22 cellular contexts compared by ENCODE assay signal in the genomic region with DNA sequence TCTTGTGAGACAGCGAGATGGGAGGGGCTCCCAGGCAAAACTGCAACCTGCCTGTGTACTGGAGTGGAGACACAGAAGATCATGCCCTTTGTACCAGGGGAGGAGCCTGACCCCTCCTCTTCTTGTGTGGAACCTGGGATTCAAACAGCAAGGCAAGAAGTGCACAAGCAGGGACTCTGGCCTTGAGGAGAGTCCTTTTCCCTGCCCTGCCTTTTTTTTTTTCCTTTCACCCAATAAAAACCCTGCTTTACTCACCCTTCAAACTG.
"Had no signal": no experiment of that assay in that cellular context is flagged by ENCODE, and none has a peak within 500 bp of the region (broad histone marks: within the 10 kb centered on the region; RNA-seq: fewer than 3 reads in every experiment).

No MANE protein-coding gene starts in this region.

- H3K4me3 ChIP-seq: body of pancreas, esophagus squamous epithelium, lower lobe of right lung, pancreas, tibial artery, uterus had no signal

- H3K27ac ChIP-seq: body of pancreas, esophagus squamous epithelium, lower lobe of right lung, pancreas, tibial artery, uterus had no signal

- H3K9me3 ChIP-seq: body of pancreas, esophagus squamous epithelium, lower lobe of right lung, pancreas, tibial artery, uterus had no signal

- H3K27ac Mint-ChIP-seq: activated CD4-positive, alpha-beta memory T cell treated with anti-CD3 and anti-CD28 coated beads for 36 hours; activated naive CD8-positive, alpha-beta T cell; mesothelial cell of epicardium; T-helper 2 cell treated with Interferon-gamma antibody and Interleukin-4, amounts not matched to agents 5 μg/mL and 100 μg/mL, for 36 hours had no signal

- H3K4me1 Mint-ChIP-seq: mesothelial cell of epicardium, naive B cell had no signal

- H3K36me3 Mint-ChIP-seq: activated CD4-positive, alpha-beta memory T cell treated with anti-CD3 and anti-CD28 coated beads for 36 hours; activated naive CD8-positive, alpha-beta T cell; mesothelial cell of epicardium; naive B cell had no signal

- H3K4me3 Mint-ChIP-seq: activated CD4-positive, alpha-beta memory T cell treated with anti-CD3 and anti-CD28 coated beads for 36 hours; activated naive CD8-positive, alpha-beta T cell; activated T-cell treated with anti-CD3 and anti-CD28 coated beads, Interleukin-2, amount 50 U/mL, for 4 hours; mesothelial cell of epicardium; naive B cell; T-helper 2 cell treated with Interferon-gamma antibody and Interleukin-4, amounts not matched to agents 5 μg/mL and 100 μg/mL, for 36 hours had no signal

- ATAC-seq: activated CD4-positive, CD25-positive, alpha-beta regulatory T cell treated with anti-CD3 and anti-CD28 coated beads, Interleukin-2, amount 50 U/mL, for 24 hours; activated T-cell treated with anti-CD3 and anti-CD28 coated beads, Interleukin-2, amount 50 U/mL, for 4 hours; body of pancreas; lower lobe of right lung had no signal

- H3K36me3 ChIP-seq: esophagus squamous epithelium, lower lobe of right lung, pancreas, tibial artery, uterus had no signal

- DNase-seq: activated CD4-positive, alpha-beta memory T cell treated with anti-CD3 and anti-CD28 coated beads for 36 hours; activated effector memory CD4-positive, alpha-beta T cell treated with anti-CD3 and anti-CD28 coated beads, Interleukin-2, amount 50 U/mL, for 16 hours; activated T-cell treated with anti-CD3 and anti-CD28 coated beads, Interleukin-2, amount 50 U/mL, for 4 hours; amygdala; central memory CD4-positive, alpha-beta T cell; cortex of kidney; effector CD4-positive, alpha-beta T cell; esophagus squamous epithelium; hypothalamus; lower lobe of right lung; naive B cell; pancreas; stimulated activated CD4-positive, alpha-beta T cell treated with anti-CD3 and anti-CD28 coated beads, Interleukin-15, amount 100 ng/mL, for 24 hours; stimulated activated CD4-positive, alpha-beta T cell treated with anti-CD3 and anti-CD28 coated beads, Interleukin-4, amount 100 ng/mL, for 1 hour; stimulated activated naive CD4-positive, alpha-beta T cell; tibial artery; uterus had no signal

- H3K27me3 ChIP-seq: body of pancreas, esophagus squamous epithelium, pancreas, tibial artery, uterus had no signal

- H3K27me3 Mint-ChIP-seq: activated CD4-positive, alpha-beta memory T cell treated with anti-CD3 and anti-CD28 coated beads for 36 hours had no signal

- H3K4me1 ChIP-seq: body of pancreas, esophagus squamous epithelium, pancreas, uterus had no signal
